In the genomic region with DNA sequence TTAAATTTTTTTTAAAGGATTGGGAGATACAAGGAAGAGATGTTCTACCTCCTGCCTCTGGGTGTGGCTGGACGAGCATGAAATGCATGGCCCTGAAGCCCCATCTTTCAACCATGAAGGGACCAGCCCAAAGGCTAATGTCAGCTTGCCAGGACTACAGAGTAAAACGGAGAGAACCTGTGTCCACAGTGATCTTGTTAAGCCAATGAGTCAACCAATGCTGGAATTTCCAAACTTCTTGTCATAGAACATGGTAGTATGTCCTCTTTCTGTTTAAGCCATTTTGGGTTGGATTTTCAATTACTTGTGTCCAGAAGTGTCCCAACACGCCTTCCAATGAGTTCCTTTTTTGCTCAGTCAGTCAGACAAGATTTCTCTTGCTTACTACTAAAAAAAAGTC, we compare ENCODE assay signal across 14 cellular contexts.
DNase-seq lines count a peak whose midpoint lies in the region; ATAC-seq and TF ChIP-seq lines count a peak whose summit lies in the region.
"Had no signal": no experiment of that assay in that cellular context is flagged by ENCODE, and none has a peak within 500 bp of the region (broad histone marks: within the 10 kb centered on the region; RNA-seq: fewer than 3 reads in every experiment).

No MANE protein-coding gene starts in this region.

- ATAC-seq in foreskin keratinocyte = no peak
- no peak for ATAC-seq in GM18517 (IDR thresholded peaks at IDR 0.05; ENCODE audit: unreplicated experiment)
- ATAC-seq in activated naive CD8-positive, alpha-beta T cell treated with anti-CD3 and anti-CD28 coated beads, Interleukin-2, amount 50 U/mL, for 24 hours = no peak
- ATAC-seq: HCT116 had no signal

- no peaks in the 10 kb centered on the region for H3F3A ChIP-seq in GM23248 (ENCODE audit: insufficient read depth)

- H3K27ac ChIP-seq in GM23248 (no peak overlapping the region), RWPE1 (peak overlapping the region; percentile 80), foreskin keratinocyte (no peak overlapping the region), substantia nigra (ENCODE audit: low read depth, low read length, poor library complexity, severe bottlenecking) (no peak overlapping the region)
- H3K27ac ChIP-seq: HL-60 had no signal

- no peaks in the 10 kb centered on the region for H3K9me3 ChIP-seq in GM23248 (ENCODE audit: low read depth)

- no peak overlapping the region for H2AFZ ChIP-seq in GM23248

- H3K27me3 Mint-ChIP-seq in glutamatergic neuron (ENCODE audit: unreplicated experiment) = peaks cover 3% of the 10 kb centered on the region
- H3K27me3 Mint-ChIP-seq in activated naive CD8-positive, alpha-beta T cell treated with anti-CD3 and anti-CD28 coated beads, Interleukin-2, amount 50 U/mL, for 24 hours = no peaks in the 10 kb centered on the region
- H3K27me3 Mint-ChIP-seq: CD4-positive, alpha-beta memory T cell had no signal

- TF ChIP-seq CTCF in RWPE1 (conservative IDR thresholded peaks at IDR 0.05; ENCODE audit: low read depth) (no peak), epithelial cell of esophagus (IDR thresholded peaks at IDR 0.05; ENCODE audit: insufficient read depth, low read depth, low read length, missing control alignments) (no peak), foreskin keratinocyte (conservative IDR thresholded peaks at IDR 0.05) (no peak), glutamatergic neuron (IDR thresholded peaks at IDR 0.05; ENCODE audit: partially characterized antibody, unreplicated experiment) (no peak)

- H3K4me1 ChIP-seq in GM23248 (ENCODE audit: insufficient read depth) (no peaks in the 10 kb centered on the region), foreskin keratinocyte (no peaks in the 10 kb centered on the region)

- H3K9ac ChIP-seq in GM23248 = no peak overlapping the region

- in situ Hi-C loops in GM23248 (cut with MboI) = no loop called here

- H3K9me3 Mint-ChIP-seq in glutamatergic neuron (ENCODE audit: unreplicated experiment) = peaks cover 16% of the 10 kb centered on the region
- no peaks in the 10 kb centered on the region for H3K9me3 Mint-ChIP-seq in activated naive CD8-positive, alpha-beta T cell treated with anti-CD3 and anti-CD28 coated beads, Interleukin-2, amount 50 U/mL, for 24 hours
- H3K9me3 Mint-ChIP-seq: CD4-positive, alpha-beta memory T cell had no signal

- H3K79me2 ChIP-seq in GM23248 (ENCODE audit: insufficient read depth) = no peaks in the 10 kb centered on the region

- 34 to 41% methylated on average over 3 of the region's 3 CpGs for WGBS in GM23248 (ENCODE audit: low coverage in 1 of 2, low lambda C conversion rate in 2 of 2, missing lambda C conversion rate in 2 of 2), 2 experiments

- POLR2A ChIA-PET in RWPE1 (lab: Yijun Ruan, JAX; ENCODE audit: low non-redundant PET) = no interaction called here

- H3K27ac Mint-ChIP-seq in glutamatergic neuron (ENCODE audit: unreplicated experiment) = no peak overlapping the region
- H3K27ac Mint-ChIP-seq in activated naive CD8-positive, alpha-beta T cell treated with anti-CD3 and anti-CD28 coated beads, Interleukin-2, amount 50 U/mL, for 24 hours = no peak overlapping the region
- H3K27ac Mint-ChIP-seq: B cell; CD4-positive, alpha-beta memory T cell had no signal

- H3K36me3 ChIP-seq in GM23248 (ENCODE audit: low read depth) = no peaks in the 10 kb centered on the region

- no peak overlapping the region for H3K4me2 ChIP-seq in GM23248 (ENCODE audit: unreplicated experiment)

- CTCF ChIA-PET in RWPE1 (lab: Yijun Ruan, JAX) = no interaction called here

- H3K27me3 ChIP-seq in GM23248 (replicated peaks; ENCODE audit: insufficient read depth) (no peaks in the 10 kb centered on the region), foreskin keratinocyte (no peaks in the 10 kb centered on the region)

- H3K9me2 ChIP-seq in GM23248 (ENCODE audit: insufficient read depth) = no peaks in the 10 kb centered on the region

- H4K20me1 ChIP-seq in GM23248 (ENCODE audit: insufficient read depth) = no peaks in the 10 kb centered on the region

- H3K4me3 ChIP-seq in GM23248 (no peak overlapping the region), epithelial cell of esophagus (ENCODE audit: low read length) (no peak overlapping the region)

- peaks cover 4% of the 10 kb centered on the region for H3K36me3 Mint-ChIP-seq in glutamatergic neuron (ENCODE audit: unreplicated experiment)
- no peaks in the 10 kb centered on the region for H3K36me3 Mint-ChIP-seq in activated naive CD8-positive, alpha-beta T cell treated with anti-CD3 and anti-CD28 coated beads, Interleukin-2, amount 50 U/mL, for 24 hours (ENCODE audit: low read depth)
- H3K36me3 Mint-ChIP-seq: CD4-positive, alpha-beta memory T cell had no signal

- H3K4me3 Mint-ChIP-seq in glutamatergic neuron (ENCODE audit: unreplicated experiment) = no peak overlapping the region
- H3K4me3 Mint-ChIP-seq in activated naive CD8-positive, alpha-beta T cell treated with anti-CD3 and anti-CD28 coated beads, Interleukin-2, amount 50 U/mL, for 24 hours = no peak overlapping the region
- H3K4me3 Mint-ChIP-seq: B cell; CD4-positive, alpha-beta memory T cell had no signal

- peak; percentile 32 for DNase-seq in GM23248
- no peak for DNase-seq in RWPE1 (ENCODE audit: low spot score)
- peak; percentile 57 for DNase-seq in epithelial cell of esophagus (ENCODE audit: low read depth)
- DNase-seq in foreskin keratinocyte = peak; percentile 12 to 51
- no peak for DNase-seq in substantia nigra (lab: John Stamatoyannopoulos, UW)
- no peak for DNase-seq in glutamatergic neuron
- DNase-seq in activated naive CD8-positive, alpha-beta T cell treated with anti-CD3 and anti-CD28 coated beads, Interleukin-2, amount 50 U/mL, for 24 hours = no peak
- DNase-seq: C1 segment of cervical spinal cord; CD4-positive, alpha-beta memory T cell; DMS79 had no signal

- peaks cover 20% of the 10 kb centered on the region for H3K4me1 Mint-ChIP-seq in glutamatergic neuron (ENCODE audit: low read depth, unreplicated experiment)
- H3K4me1 Mint-ChIP-seq in activated naive CD8-positive, alpha-beta T cell treated with anti-CD3 and anti-CD28 coated beads, Interleukin-2, amount 50 U/mL, for 24 hours = no peaks in the 10 kb centered on the region
- H3K4me1 Mint-ChIP-seq: B cell; CD4-positive, alpha-beta memory T cell had no signal

Comparison
In these comparisons a context has a peak if more than half of its experiments do, and no peak if none do; other contexts are left out.
1. DNase-seq: peak in GM23248 (single experiment), epithelial cell of esophagus (single experiment) and foreskin keratinocyte (2 of 2); none in RWPE1 (single experiment), substantia nigra (0 of 49), glutamatergic neuron (single experiment) and activated naive CD8-positive, alpha-beta T cell treated with anti-CD3 and anti-CD28 coated beads, Interleukin-2, amount 50 U/mL, for 24 hours (single experiment).